In genomic region chr16:7614022-7614795, GRCh38 we compare ENCODE assay signal across 12 cellular contexts.
DNase-seq lines count a peak whose midpoint lies in the region; ATAC-seq and TF ChIP-seq lines count a peak whose summit lies in the region.
"Had no signal": no experiment of that assay in that cellular context is flagged by ENCODE, and none has a peak within 500 bp of the region (broad histone marks: within the 10 kb centered on the region; RNA-seq: fewer than 3 reads in every experiment).

No MANE protein-coding gene starts in this region.

- no peak for ATAC-seq in GM21515 (IDR thresholded peaks at IDR 0.05; ENCODE audit: unreplicated experiment)
- ATAC-seq: HCT116 had no signal

- no peak overlapping the region for H3K27ac ChIP-seq in RWPE1
- H3K27ac ChIP-seq: GM23248 had no signal

- TF ChIP-seq CTCF in RWPE1 (conservative IDR thresholded peaks at IDR 0.05; ENCODE audit: low read depth), result no peak

- peak; percentile 26 for DNase-seq in NCI-H526 treated with DMSO at 0.1 percent for 48 hours (lab: John Stamatoyannopoulos, UW)
- DNase-seq in astrocyte of the hippocampus (ENCODE audit: low read depth, low spot score), result peak; percentile 15
- peak; percentile 67 for DNase-seq in kidney glomerular epithelial cell (lab: John Stamatoyannopoulos, UW)
- peak; percentile 42 for DNase-seq in putamen (ENCODE audit: low spot score)
- DNase-seq in RWPE1 (ENCODE audit: low spot score), result no peak
- no peak for DNase-seq in DMS153 (lab: John Stamatoyannopoulos, UW)
- DNase-seq in A172 (ENCODE audit: low spot score), result no peak
- DNase-seq: Caco-2; CD8-positive, alpha-beta memory T cell; GM23248 had no signal

- CTCF ChIA-PET in RWPE1 (lab: Yijun Ruan, JAX), result no interaction called here

- POLR2A ChIA-PET in RWPE1 (lab: Yijun Ruan, JAX; ENCODE audit: low non-redundant PET), result no interaction called here

Comparison
In these comparisons a context has a peak if more than half of its experiments do, and no peak if none do; other contexts are left out.
1. DNase-seq: peak in NCI-H526 treated with DMSO at 0.1 percent for 48 hours (single experiment), astrocyte of the hippocampus (single experiment), kidney glomerular epithelial cell (single experiment) and putamen (single experiment); none in RWPE1 (single experiment), DMS153 (single experiment) and A172 (single experiment).